16 cellular contexts compared by ENCODE assay signal in the genomic region with DNA sequence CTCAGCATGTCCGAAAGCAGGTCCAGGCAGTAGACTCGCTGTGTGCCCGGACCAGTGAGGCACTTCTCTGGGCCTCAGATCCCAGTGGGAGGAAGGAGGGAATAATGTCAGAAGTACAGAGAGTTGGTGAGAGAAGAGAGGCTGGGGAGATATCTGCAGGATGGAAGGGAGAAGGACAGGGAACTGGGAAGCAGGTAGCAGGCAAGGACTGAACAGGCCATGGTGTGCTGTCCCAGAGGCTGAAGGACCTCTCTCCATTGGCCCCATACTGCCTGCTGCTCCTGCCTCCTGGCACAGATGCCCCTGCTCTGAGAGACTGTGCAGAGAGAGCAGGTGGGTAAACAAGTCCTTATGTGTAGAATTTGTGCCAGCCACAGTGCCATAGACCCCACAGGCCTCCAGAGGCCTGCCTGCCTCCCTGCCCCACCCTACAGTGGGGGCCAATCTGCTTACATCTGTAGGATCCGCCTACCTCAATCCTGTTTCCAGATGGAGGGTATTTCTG. TPM values are rescaled to one million over a fixed set of nuclear protein-coding genes. Genes with fewer than 3 reads are reported as not detected.
DNase-seq lines count a peak whose midpoint lies in the region; ATAC-seq lines count a peak whose summit lies in the region.
"Had no signal": no experiment of that assay in that cellular context is flagged by ENCODE, and none has a peak within 500 bp of the region (broad histone marks: within the 10 kb centered on the region; RNA-seq: fewer than 3 reads in every experiment).

No MANE protein-coding gene starts in this region.

- DNase-seq in DMS 273 (lab: John Stamatoyannopoulos, UW; ENCODE audit: unreplicated experiment) (peak; percentile 58), DMS 273 treated with DMSO at 0.1 percent for 48 hours (lab: John Stamatoyannopoulos, UW) (no peak), NCI-H1092 (lab: John Stamatoyannopoulos, UW) (peak; percentile 30), NCI-H345 (lab: John Stamatoyannopoulos, UW) (peak; percentile 79), SHP77 treated with DMSO at 0.1 percent for 48 hours (lab: John Stamatoyannopoulos, UW) (peak; percentile 51), sciatic nerve (ENCODE audit: low spot score) (no peak)
- DNase-seq: BE2C; CD8-positive, alpha-beta T cell; NCI-H1930; NCI-H226; T-helper 2 cell had no signal

- ATAC-seq in GM18502 (IDR thresholded peaks at IDR 0.05; ENCODE audit: poor library complexity, unreplicated experiment): no peak
- no peak for ATAC-seq in sciatic nerve
- no peak for ATAC-seq in HG03108 (IDR thresholded peaks at IDR 0.05; ENCODE audit: unreplicated experiment)
- ATAC-seq: CD8-positive, alpha-beta T cell had no signal

- intact Hi-C loops in sciatic nerve (cut with DNase I): loop anchor here (10.0 kb wide), 1 partner anchor 65 kb away; no protein-coding TSS in a partner anchor

RNA-seq across cellular contexts. Expression of gene CRHR1, which starts 34.2 kb away (rescaled TPM):
- total RNA-seq in sciatic nerve: 0.36 TPM
- total RNA-seq: CD8-positive, alpha-beta T cell; M059J; OCI-LY7; RPMI7951 had no signal

Comparison
In these comparisons a context has a peak if more than half of its experiments do, and no peak if none do; other contexts are left out.
1. DNase-seq: peak in DMS 273 (single experiment), NCI-H1092 (single experiment), NCI-H345 (single experiment) and SHP77 treated with DMSO at 0.1 percent for 48 hours (single experiment); none in DMS 273 treated with DMSO at 0.1 percent for 48 hours (single experiment) and sciatic nerve (single experiment).